Comparison of ENCODE assay signal across 8 cellular contexts in genomic region chr12:2582631-2583616, GRCh38.
A peak's percentile ranks its signal among the peaks of the same experiment; 100 is the strongest.
DNase-seq lines count a peak whose midpoint lies in the region; ATAC-seq, FAIRE-seq and TF ChIP-seq lines count a peak whose summit lies in the region.

No MANE protein-coding gene starts in this region.

- no peak for FAIRE-seq in GM18507 (lab: Jason Lieb, UNC)

- TF ChIP-seq CTCF in fibroblast of mammary gland (conservative IDR thresholded peaks at IDR 0.05; ENCODE audit: control insufficient read depth, insufficient read depth, low read depth, low read length) (no peak), natural killer cell (IDR thresholded peaks at IDR 0.05) (peak; percentile 59), tibial artery (IDR thresholded peaks at IDR 0.05) (peak; percentile 90 to 92)

- H3K36me3 ChIP-seq in tibial artery = peaks cover 32 to 51% (median 41%) of the 10 kb centered on the region in 3 donors

- H3K27ac ChIP-seq in tibial artery = peak overlapping the region; percentile 35 to 53

- H3K4me3 ChIP-seq in fibroblast of mammary gland (ENCODE audit: control insufficient read depth, low read depth, low read length) (no peak overlapping the region), tibial artery (peak overlapping the region; percentile 7 to 23)

- intact Hi-C loops in natural killer cell (cut with micrococcal nuclease) = no loop called here
- intact Hi-C loops in tibial artery (cut with DNase I; ENCODE audit: low total_unique reads) = loop anchor here (5.0 to 10.0 kb wide), 3 partner anchors 298 to 778 kb away; no protein-coding TSS in a partner anchor

- H3K4me1 Mint-ChIP-seq in activated T-cell treated with anti-CD3 and anti-CD28 coated beads, Interleukin-2, amount 50 U/mL, for 24 hours (ENCODE audit: low read depth) = peaks cover 4% of the 10 kb centered on the region
- no peaks in the 10 kb centered on the region for H3K4me1 Mint-ChIP-seq in natural killer cell

- H3K4me1 ChIP-seq in tibial artery = peaks cover 0 to 13% (median 10%) of the 10 kb centered on the region in 4 donors

- peak in 2 of 3 donors; percentile 60 to 83 for ATAC-seq in natural killer cell

- H3K27me3 Mint-ChIP-seq in activated T-cell treated with anti-CD3 and anti-CD28 coated beads, Interleukin-2, amount 50 U/mL, for 24 hours = peaks cover 63% of the 10 kb centered on the region
- peaks cover 25 to 36% of the 10 kb centered on the region in 2 donors for H3K27me3 Mint-ChIP-seq in natural killer cell (ENCODE audit: low read depth in 2 of 2)

- no peaks in the 10 kb centered on the region for H3K9me3 Mint-ChIP-seq in activated T-cell treated with anti-CD3 and anti-CD28 coated beads, Interleukin-2, amount 50 U/mL, for 24 hours
- no peaks in the 10 kb centered on the region for H3K9me3 Mint-ChIP-seq in natural killer cell

- H3K9me3 ChIP-seq in tibial artery = no peaks in the 10 kb centered on the region

- no peaks in the 10 kb centered on the region for H3K36me3 Mint-ChIP-seq in activated T-cell treated with anti-CD3 and anti-CD28 coated beads, Interleukin-2, amount 50 U/mL, for 24 hours (ENCODE audit: low read depth)
- H3K36me3 Mint-ChIP-seq in natural killer cell = no peaks in the 10 kb centered on the region

- no peak overlapping the region for H3K4me3 Mint-ChIP-seq in activated T-cell treated with anti-CD3 and anti-CD28 coated beads, Interleukin-2, amount 50 U/mL, for 24 hours
- H3K4me3 Mint-ChIP-seq in natural killer cell = no peak overlapping the region

- DNase-seq in AG08395 (ENCODE audit: low spot score) (peak; percentile 76), GM18507 (ENCODE audit: extremely low spot score, insufficient read length, low read depth) (peak; percentile 65), NCI-H774 (lab: John Stamatoyannopoulos, UW) (peak; percentile 52), fibroblast of mammary gland (ENCODE audit: low read depth) (peak; percentile 44), natural killer cell (peak; percentile 27), tibial artery (peak; percentile 42 to 76), NK-92 (lab: John Stamatoyannopoulos, UW; ENCODE audit: unreplicated experiment) (no peak)
- DNase-seq in activated T-cell treated with anti-CD3 and anti-CD28 coated beads, Interleukin-2, amount 50 U/mL, for 24 hours = peak; percentile 72

- no peak overlapping the region for H3K27ac Mint-ChIP-seq in activated T-cell treated with anti-CD3 and anti-CD28 coated beads, Interleukin-2, amount 50 U/mL, for 24 hours
- H3K27ac Mint-ChIP-seq in natural killer cell = no peak overlapping the region

- no peaks in the 10 kb centered on the region for H3K27me3 ChIP-seq in tibial artery
